16 cellular contexts compared by ENCODE assay signal in the genomic region with DNA sequence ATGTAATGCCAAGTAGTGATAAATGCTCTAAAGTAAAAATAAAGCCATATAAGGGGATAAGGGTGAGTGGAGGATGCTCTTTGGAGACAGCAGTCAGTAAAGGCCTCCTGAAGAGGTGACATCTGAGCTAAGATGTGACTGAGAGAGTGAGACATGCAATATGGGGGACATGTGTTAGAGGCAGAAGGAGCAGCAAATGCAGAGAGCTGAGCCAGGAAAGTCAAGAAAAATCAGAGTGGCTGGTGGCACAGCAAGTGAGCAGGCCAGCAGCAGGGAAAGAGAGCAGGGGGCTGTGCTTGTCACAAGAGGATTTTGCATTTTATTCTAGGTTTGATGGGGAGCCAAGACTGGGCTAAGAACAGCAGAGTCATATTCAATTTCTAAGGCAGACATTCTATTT.
"Had no signal": no experiment of that assay in that cellular context is flagged by ENCODE, and none has a peak within 500 bp of the region (broad histone marks: within the 10 kb centered on the region; RNA-seq: fewer than 3 reads in every experiment).

No MANE protein-coding gene starts in this region.

- H3K27ac Mint-ChIP-seq: mesothelial cell of epicardium, natural killer cell had no signal

- H3K36me3 Mint-ChIP-seq: mesothelial cell of epicardium, natural killer cell had no signal

- H3K4me1 ChIP-seq: gastrocnemius medialis, stomach, transverse colon had no signal

- H3K9me3 Mint-ChIP-seq: mesothelial cell of epicardium had no signal

- H3K27ac ChIP-seq: gastrocnemius medialis, stomach, thoracic aorta, transverse colon had no signal

- H3K4me3 ChIP-seq: gastrocnemius medialis, stomach, thoracic aorta, transverse colon had no signal

- H3K9me3 ChIP-seq: gastrocnemius medialis, stomach, thoracic aorta, transverse colon had no signal

- DNase-seq: effector memory CD4-positive, alpha-beta T cell; gastrocnemius medialis; islet precursor cell; mammary epithelial cell; natural killer cell; right cardiac atrium; small intestine; stimulated activated CD4-positive, alpha-beta T cell treated with anti-CD3 and anti-CD28 coated beads, Interleukin-12 subunit alpha, Interleukin-12 subunit beta, amount 100 ng/mL, for 4 hours; stimulated activated naive CD4-positive, alpha-beta T cell; stomach; transverse colon had no signal

- H3K4me3 Mint-ChIP-seq: mesothelial cell of epicardium, natural killer cell, neural crest cell had no signal

- H3K36me3 ChIP-seq: gastrocnemius medialis, stomach, thoracic aorta, transverse colon had no signal

- H3K4me1 Mint-ChIP-seq: natural killer cell had no signal

- ATAC-seq: esophagus mucosa, gastrocnemius medialis, left lobe of liver, natural killer cell, right cardiac atrium had no signal

- H3K27me3 ChIP-seq: gastrocnemius medialis, stomach, transverse colon had no signal
